ENCODE assay signal across 13 cellular contexts in the genomic region with DNA sequence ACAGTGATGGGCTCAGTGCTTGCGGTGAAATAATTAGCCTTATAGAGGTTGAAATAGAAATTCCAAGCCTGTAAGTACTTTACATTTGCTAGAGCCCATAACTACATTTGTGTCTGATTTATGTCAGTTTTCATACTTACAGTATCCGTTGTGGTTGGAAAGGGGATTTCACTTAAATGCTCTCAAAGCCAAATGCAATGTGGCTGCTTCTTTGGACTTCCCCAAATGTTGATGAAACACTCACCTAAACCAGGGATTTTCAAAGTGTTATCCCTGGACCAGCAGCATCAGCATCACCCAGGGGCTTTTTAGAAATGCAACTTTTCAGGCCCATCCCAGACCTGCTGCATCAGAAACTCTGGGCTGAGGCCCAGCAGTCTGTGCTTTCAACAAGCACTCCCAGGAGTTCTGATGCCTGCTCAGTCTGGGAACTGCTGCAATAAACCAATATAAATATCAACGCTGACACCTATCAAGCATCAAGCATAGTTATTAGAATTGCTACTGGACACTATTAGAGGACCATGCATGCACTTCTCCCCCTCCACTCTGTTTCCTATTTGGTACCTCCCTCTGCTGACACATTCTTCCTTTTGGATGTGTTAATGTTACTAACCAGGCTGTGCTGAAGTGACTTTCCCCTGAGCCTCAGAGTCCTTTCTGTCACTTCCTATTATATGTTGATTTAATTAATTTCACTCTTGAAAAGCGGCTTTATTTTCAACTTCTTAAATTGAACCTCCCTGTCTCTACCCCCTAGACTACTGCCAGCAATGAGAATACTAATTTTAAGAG.
A peak's percentile ranks its signal among the peaks of the same experiment; 100 is the strongest.
DNase-seq lines count a peak whose midpoint lies in the region; ATAC-seq lines count a peak whose summit lies in the region.
"Had no signal": no experiment of that assay in that cellular context is flagged by ENCODE, and none has a peak within 500 bp of the region (broad histone marks: within the 10 kb centered on the region; RNA-seq: fewer than 3 reads in every experiment).

No MANE protein-coding gene starts in this region.

- ATAC-seq in activated T-cell treated with anti-CD3 and anti-CD28 coated beads, Interleukin-2, amount 50 U/mL, for 4 hours: peak; percentile 27 to 54
- peak; percentile 80 for ATAC-seq in HG02588 (IDR thresholded peaks at IDR 0.05; ENCODE audit: unreplicated experiment)
- peak; percentile 69 for ATAC-seq in HG03460 (IDR thresholded peaks at IDR 0.05; ENCODE audit: unreplicated experiment)
- ATAC-seq in stimulated activated naive CD8-positive, alpha-beta T cell treated with anti-CD3 and anti-CD28 coated beads, Interleukin-15, Interleukin-2, amounts not matched to agents 100 U/mL and 50 U/mL, for 24 hours: peak; percentile 59
- ATAC-seq: A549, body of pancreas, upper lobe of right lung had no signal

- no peak overlapping the region for H3K27ac Mint-ChIP-seq in activated T-cell treated with anti-CD3 and anti-CD28 coated beads, Interleukin-2, amount 50 U/mL, for 24 hours

- no peaks in the 10 kb centered on the region for H3K36me3 ChIP-seq in H7 (replicated peaks; ENCODE audit: control insufficient read depth, insufficient read depth, low read length)
- H3K36me3 ChIP-seq: sigmoid colon, upper lobe of right lung had no signal

- H3K9me3 Mint-ChIP-seq in activated T-cell treated with anti-CD3 and anti-CD28 coated beads, Interleukin-2, amount 50 U/mL, for 4 hours: no peaks in the 10 kb centered on the region
- H3K9me3 Mint-ChIP-seq in activated T-cell treated with anti-CD3 and anti-CD28 coated beads, Interleukin-2, amount 50 U/mL, for 24 hours: no peaks in the 10 kb centered on the region

- H3K4me1 Mint-ChIP-seq in activated T-cell treated with anti-CD3 and anti-CD28 coated beads, Interleukin-2, amount 50 U/mL, for 4 hours (ENCODE audit: low read depth): peaks cover 15% of the 10 kb centered on the region
- peaks cover 13% of the 10 kb centered on the region for H3K4me1 Mint-ChIP-seq in activated T-cell treated with anti-CD3 and anti-CD28 coated beads, Interleukin-2, amount 50 U/mL, for 24 hours (ENCODE audit: low read depth)

- no peaks in the 10 kb centered on the region for H3K27me3 ChIP-seq in H7 (ENCODE audit: control insufficient read depth, insufficient read depth, low read length)
- H3K27me3 ChIP-seq: body of pancreas, sigmoid colon, upper lobe of right lung had no signal

- no peak for DNase-seq in activated T-cell treated with anti-CD3 and anti-CD28 coated beads, Interleukin-2, amount 50 U/mL, for 4 hours
- no peak for DNase-seq in activated T-cell treated with anti-CD3 and anti-CD28 coated beads, Interleukin-2, amount 50 U/mL, for 24 hours
- peak; percentile 6 for DNase-seq in stimulated activated naive CD8-positive, alpha-beta T cell treated with anti-CD3 and anti-CD28 coated beads, Interleukin-15, Interleukin-2, amounts not matched to agents 100 U/mL and 50 U/mL, for 24 hours
- DNase-seq in NCI-H1105 (lab: John Stamatoyannopoulos, UW) (no peak), ACHN (no peak), H7 (no peak)
- DNase-seq: body of pancreas, NCI-H1694 treated with DMSO at 0.1 percent for 48 hours, sigmoid colon, upper lobe of right lung had no signal

- no peaks in the 10 kb centered on the region for H3K36me3 Mint-ChIP-seq in activated T-cell treated with anti-CD3 and anti-CD28 coated beads, Interleukin-2, amount 50 U/mL, for 4 hours (ENCODE audit: insufficient read depth)
- no peaks in the 10 kb centered on the region for H3K36me3 Mint-ChIP-seq in activated T-cell treated with anti-CD3 and anti-CD28 coated beads, Interleukin-2, amount 50 U/mL, for 24 hours (ENCODE audit: low read depth)

- in situ Hi-C loops in ACHN (cut with HindIII; ENCODE audit: low pct_ligation_motif_present, low pct_unique_long_range_greater_than_20kb, low sequenced_read_pairs): no loop called here

- no peak overlapping the region for H3K4me3 Mint-ChIP-seq in activated T-cell treated with anti-CD3 and anti-CD28 coated beads, Interleukin-2, amount 50 U/mL, for 4 hours
- no peak overlapping the region for H3K4me3 Mint-ChIP-seq in activated T-cell treated with anti-CD3 and anti-CD28 coated beads, Interleukin-2, amount 50 U/mL, for 24 hours

- peaks cover 19% of the 10 kb centered on the region for H3K27me3 Mint-ChIP-seq in activated T-cell treated with anti-CD3 and anti-CD28 coated beads, Interleukin-2, amount 50 U/mL, for 4 hours (ENCODE audit: low read depth)
- peaks cover 73% of the 10 kb centered on the region for H3K27me3 Mint-ChIP-seq in activated T-cell treated with anti-CD3 and anti-CD28 coated beads, Interleukin-2, amount 50 U/mL, for 24 hours

- no peak overlapping the region for H3K4me3 ChIP-seq in H7 (ENCODE audit: insufficient read depth, low read depth, low read length)
- H3K4me3 ChIP-seq: A549, body of pancreas, sigmoid colon, upper lobe of right lung had no signal
